ENCODE assay signal across 9 cellular contexts in the genomic region with DNA sequence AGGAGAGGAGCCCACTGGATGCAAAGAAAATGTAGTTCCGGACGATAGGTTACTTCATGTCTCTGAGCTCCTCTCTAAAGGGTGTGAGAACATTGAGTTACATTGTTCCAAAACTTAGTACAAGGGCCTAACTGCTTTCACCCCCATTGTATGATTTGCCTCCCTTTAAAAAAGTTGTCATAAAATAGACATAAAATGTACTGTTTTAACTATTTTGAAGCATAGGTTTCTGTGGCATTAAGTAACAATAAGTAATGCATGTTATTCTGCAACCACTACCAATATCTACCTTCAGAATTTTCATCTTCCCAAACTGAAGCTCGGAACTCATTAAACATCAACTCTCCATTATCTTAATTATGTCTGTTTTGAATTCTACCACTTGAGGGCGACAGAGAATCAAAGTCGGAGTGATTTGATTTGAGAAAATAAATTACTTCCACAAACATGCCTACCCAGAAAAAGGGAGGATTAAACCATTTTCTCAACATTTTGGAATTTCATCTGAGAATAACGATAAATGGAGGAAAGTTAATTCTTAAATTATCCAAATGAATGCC. TPM values are rescaled to one million over a fixed set of nuclear protein-coding genes. Genes with fewer than 3 reads are reported as not detected.
DNase-seq lines count a peak whose midpoint lies in the region; ATAC-seq and TF ChIP-seq lines count a peak whose summit lies in the region.
"Had no signal": no experiment of that assay in that cellular context is flagged by ENCODE, and none has a peak within 500 bp of the region (broad histone marks: within the 10 kb centered on the region; RNA-seq: fewer than 3 reads in every experiment).

No MANE protein-coding gene starts in this region.

- CTCF ChIA-PET in RWPE1 (lab: Yijun Ruan, JAX) = interaction anchor here (0.6 to 1.2 kb wide), 6 partner anchors 12 to 1290 kb away, joined by 3 to 4 read pairs (median 4); no protein-coding TSS in a partner anchor

- no peak overlapping the region for H3K27ac Mint-ChIP-seq in T-helper 17 cell
- H3K27ac Mint-ChIP-seq: IgD-negative memory B cell had no signal

- DNase-seq in H4 (ENCODE audit: low spot score) (peak; percentile 68), RWPE1 (ENCODE audit: low spot score) (peak; percentile 48), fibroblast of peridontal ligament (ENCODE audit: extremely low read depth) (peak; percentile 76), superior temporal gyrus (ENCODE audit: extremely low spot score) (peak; percentile 87), T-helper 17 cell (no peak), activated gamma-delta T cell (lab: John Stamatoyannopoulos, UW) (no peak)

- H3K27me3 Mint-ChIP-seq in T-helper 17 cell = peaks cover 89% of the 10 kb centered on the region

- TF ChIP-seq CTCF in C4-2B (conservative IDR thresholded peaks at IDR 0.05) = peak; percentile 85
- TF ChIP-seq CTCF in RWPE1 (conservative IDR thresholded peaks at IDR 0.05; ENCODE audit: low read depth) = peak; percentile 89

- POLR2A ChIA-PET in RWPE1 (lab: Yijun Ruan, JAX; ENCODE audit: low non-redundant PET) = no interaction called here

- H3K9me3 ChIP-seq in T-helper 17 cell (ENCODE audit: control insufficient read depth, low read length, poor library complexity, severe bottlenecking) = no peaks in the 10 kb centered on the region

- peaks cover 13% of the 10 kb centered on the region for H3K4me1 Mint-ChIP-seq in T-helper 17 cell

- H3K27ac ChIP-seq in C4-2B (no peak overlapping the region), RWPE1 (no peak overlapping the region)

- ATAC-seq in T-helper 17 cell (no peak), GM18517 (IDR thresholded peaks at IDR 0.05; ENCODE audit: unreplicated experiment) (no peak)

- peaks cover 6% of the 10 kb centered on the region for H3K36me3 Mint-ChIP-seq in T-helper 17 cell (ENCODE audit: low read depth)
- H3K36me3 Mint-ChIP-seq: IgD-negative memory B cell had no signal

- H3K4me3 Mint-ChIP-seq in T-helper 17 cell = no peak overlapping the region
- H3K4me3 Mint-ChIP-seq: IgD-negative memory B cell had no signal

RNA-seq across cellular contexts. Expression of gene IGFBP1, which starts 2.7 kb away (rescaled TPM):
- not detected in 2 replicates for total RNA-seq in H4 (2014; rRNA removed; shearing (Covaris generic))
- not detected for total RNA-seq in T-helper 17 cell

RNA-seq across cellular contexts. Expression of gene CCDC201, which starts 18.1 kb away (rescaled TPM):
- total RNA-seq in H4 (2014; rRNA removed; shearing (Covaris generic)) = 0.08 and 0.10 TPM in 2 replicates
- not detected for total RNA-seq in T-helper 17 cell

RNA-seq across cellular contexts. Expression of gene IGFBP3, which starts 30.1 kb away (rescaled TPM):
- 1,960 and 2,130 TPM in 2 replicates for total RNA-seq in H4 (2014; rRNA removed; shearing (Covaris generic))
- 10 to 100 TPM in 1 of 2 donors, 1 to 10 TPM in 1; 7.2 to 19.0 TPM for total RNA-seq in T-helper 17 cell

Comparison
In these comparisons a context has a peak if more than half of its experiments do, and no peak if none do; other contexts are left out.
1. DNase-seq: peak in H4 (single experiment), RWPE1 (single experiment), fibroblast of peridontal ligament (single experiment) and superior temporal gyrus (single experiment); none in T-helper 17 cell (0 of 3) and activated gamma-delta T cell (single experiment).
2. RNA of gene IGFBP3, which starts 30.1 kb away (total RNA-seq): 1,960 to 2,130 TPM in H4; 7.2 to 19.0 TPM in T-helper 17 cell; every median in the first group is over 10 times any median in the second.